ENCODE assay signal across 4 cellular contexts in genomic region chr16:88284101-88284500, GRCh38.
"Had no signal": no experiment of that assay in that cellular context is flagged by ENCODE, and none has a peak within 500 bp of the region (broad histone marks: within the 10 kb centered on the region; RNA-seq: fewer than 3 reads in every experiment).

No MANE protein-coding gene starts in this region.

- H3K36me3 Mint-ChIP-seq: IgD-negative memory B cell had no signal

- H3K4me3 Mint-ChIP-seq: GM23338, H9, IgD-negative memory B cell had no signal

- H3K4me1 Mint-ChIP-seq: GM23338, H9, IgD-negative memory B cell had no signal

- H2AFZ ChIP-seq: GM23338 had no signal

- H3K4me2 ChIP-seq: GM23338 had no signal

- H3K4me3 ChIP-seq: GM23338 had no signal

- DNase-seq: H9, HCEC 1CT had no signal

- H3K27ac Mint-ChIP-seq: GM23338, H9, IgD-negative memory B cell had no signal

- ATAC-seq: GM23338 had no signal
